9 cellular contexts compared by ENCODE assay signal in genomic region chr11:11738370-11738769, GRCh38.
"Had no signal": no experiment of that assay in that cellular context is flagged by ENCODE, and none has a peak within 500 bp of the region (broad histone marks: within the 10 kb centered on the region; RNA-seq: fewer than 3 reads in every experiment).

No MANE protein-coding gene starts in this region.

- H3K36me3 ChIP-seq: HAP-1 had no signal

- DNase-seq: GM23248, GOT3, H7, HFFc6 had no signal

- H2AFZ ChIP-seq: GM23248 had no signal

- ATAC-seq: HCT116, HepG2 had no signal

- H3K4me1 Mint-ChIP-seq: IgD-negative memory B cell had no signal

- H3K4me3 ChIP-seq: GM23248, HAP-1 had no signal

- H3K4me3 Mint-ChIP-seq: HFFc6, IgD-negative memory B cell had no signal

- H3K36me3 Mint-ChIP-seq: IgD-negative memory B cell had no signal

- H3K27ac Mint-ChIP-seq: HFFc6, IgD-negative memory B cell had no signal

- H3K27ac ChIP-seq: GM23248, HL-60 had no signal

- H3K9ac ChIP-seq: GM23248 had no signal

- H3K9me3 Mint-ChIP-seq: HFFc6 had no signal

- H3K9me3 ChIP-seq: HAP-1 had no signal

- H3K4me1 ChIP-seq: HAP-1 had no signal

- FAIRE-seq: HepG2 had no signal
